21 cellular contexts compared by ENCODE assay signal in the genomic region with DNA sequence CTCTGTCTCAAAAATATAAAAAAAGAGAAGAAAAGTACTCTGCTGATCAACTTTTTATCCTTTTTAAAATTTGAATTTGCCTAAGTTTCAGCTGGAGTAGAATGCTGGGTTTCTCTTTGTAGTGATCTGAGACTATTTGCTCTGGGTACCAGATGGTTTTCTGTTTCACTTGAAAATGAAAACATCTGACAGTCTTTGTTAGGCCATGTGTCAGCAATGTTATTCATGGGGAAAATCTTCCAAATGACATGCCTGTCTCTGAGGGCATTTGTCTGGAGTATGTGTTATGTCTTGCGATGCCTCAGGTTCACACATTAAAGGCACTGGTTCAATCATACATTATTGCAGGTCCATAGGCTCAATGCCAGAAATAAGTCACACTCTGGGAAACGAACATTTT.
"Had no signal": no experiment of that assay in that cellular context is flagged by ENCODE, and none has a peak within 500 bp of the region (broad histone marks: within the 10 kb centered on the region; RNA-seq: fewer than 3 reads in every experiment).

No MANE protein-coding gene starts in this region.

- H3K27ac ChIP-seq: adrenal gland, gastroesophageal sphincter, left ventricle myocardium inferior, sigmoid colon, spleen, upper lobe of right lung had no signal

- H3K27me3 ChIP-seq: adrenal gland, gastroesophageal sphincter, sigmoid colon, spleen, upper lobe of right lung had no signal

- H3K27me3 Mint-ChIP-seq: stimulated activated memory B cell treated with anti-CD40 and anti-IgM and Interleukin-4, amounts not matched to agents 10 μg/mL and 1 μg/mL and 100 μg/mL, for 72 hours had no signal

- H3K4me3 Mint-ChIP-seq: activated T-cell treated with anti-CD3 and anti-CD28 coated beads, Interleukin-2, amount 50 U/mL, for 72 hours; immature natural killer cell; nephron; stimulated activated memory B cell treated with anti-CD40 and anti-IgM and Interleukin-4, amounts not matched to agents 10 μg/mL and 1 μg/mL and 100 μg/mL, for 72 hours had no signal

- H3K4me1 Mint-ChIP-seq: immature natural killer cell; nephron; stimulated activated memory B cell treated with anti-CD40 and anti-IgM and Interleukin-4, amounts not matched to agents 10 μg/mL and 1 μg/mL and 100 μg/mL, for 72 hours had no signal

- H3K36me3 Mint-ChIP-seq: activated naive CD4-positive, alpha-beta T cell treated with anti-CD3 and anti-CD28 coated beads, Interleukin-2, amount 50 U/mL, for 72 hours; immature natural killer cell; stimulated activated memory B cell treated with anti-CD40 and anti-IgM and Interleukin-4, amounts not matched to agents 10 μg/mL and 1 μg/mL and 100 μg/mL, for 72 hours had no signal

- H3K9me3 Mint-ChIP-seq: nephron had no signal

- ATAC-seq: activated CD4-positive, CD25-positive, alpha-beta regulatory T cell treated with anti-CD3 and anti-CD28 coated beads, Interleukin-2, amount 50 U/mL, for 24 hours; activated naive CD4-positive, alpha-beta T cell treated with anti-CD3 and anti-CD28 coated beads, Interleukin-2, amount 50 U/mL, for 72 hours; activated T-cell treated with anti-CD3 and anti-CD28 coated beads, Interleukin-2, amount 50 U/mL, for 72 hours; gastroesophageal sphincter; stimulated activated memory B cell treated with anti-CD40 and anti-IgM and Interleukin-4, amounts not matched to agents 10 μg/mL and 1 μg/mL and 100 μg/mL, for 72 hours; upper lobe of right lung had no signal

- H3K36me3 ChIP-seq: adrenal gland, gastroesophageal sphincter, left ventricle myocardium inferior, sigmoid colon, spleen, upper lobe of right lung had no signal

- H3K27ac Mint-ChIP-seq: activated naive CD4-positive, alpha-beta T cell treated with anti-CD3 and anti-CD28 coated beads, Interleukin-2, amount 50 U/mL, for 72 hours; activated T-cell treated with anti-CD3 and anti-CD28 coated beads, Interleukin-2, amount 50 U/mL, for 72 hours; immature natural killer cell; nephron; stimulated activated memory B cell treated with anti-CD40 and anti-IgM and Interleukin-4, amounts not matched to agents 10 μg/mL and 1 μg/mL and 100 μg/mL, for 72 hours had no signal

- H3K9me3 ChIP-seq: adrenal gland, gastroesophageal sphincter, left ventricle myocardium inferior, sigmoid colon, spleen, upper lobe of right lung had no signal

- H3K4me1 ChIP-seq: adrenal gland, gastroesophageal sphincter, left ventricle myocardium inferior, sigmoid colon, spleen, upper lobe of right lung had no signal

- H3K4me3 ChIP-seq: adrenal gland, gastroesophageal sphincter, left ventricle myocardium inferior, sigmoid colon, spleen, upper lobe of right lung had no signal

- DNase-seq: activated CD4-positive, alpha-beta T cell treated with anti-CD3 and anti-CD28 coated beads, Interleukin-2, amount 50 U/mL, for 1 hour; activated gamma-delta T cell treated with Interleukin-2 at 50 U/mL for 16 hours; activated T-cell treated with anti-CD3 and anti-CD28 coated beads, Interleukin-2, amount 50 U/mL, for 72 hours; adrenal gland; cerebellar nuclear complex; cortex of kidney; immature natural killer cell; kidney glomerular epithelial cell; left ventricle myocardium inferior; mammary epithelial cell; midbrain; sigmoid colon; spleen; stimulated activated CD4-positive, alpha-beta T cell treated with anti-CD3 and anti-CD28 coated beads, Interleukin-4, amount 100 ng/mL, for 4 hours; upper lobe of right lung had no signal

- FAIRE-seq: bronchial epithelial cell had no signal
